In the genomic region with DNA sequence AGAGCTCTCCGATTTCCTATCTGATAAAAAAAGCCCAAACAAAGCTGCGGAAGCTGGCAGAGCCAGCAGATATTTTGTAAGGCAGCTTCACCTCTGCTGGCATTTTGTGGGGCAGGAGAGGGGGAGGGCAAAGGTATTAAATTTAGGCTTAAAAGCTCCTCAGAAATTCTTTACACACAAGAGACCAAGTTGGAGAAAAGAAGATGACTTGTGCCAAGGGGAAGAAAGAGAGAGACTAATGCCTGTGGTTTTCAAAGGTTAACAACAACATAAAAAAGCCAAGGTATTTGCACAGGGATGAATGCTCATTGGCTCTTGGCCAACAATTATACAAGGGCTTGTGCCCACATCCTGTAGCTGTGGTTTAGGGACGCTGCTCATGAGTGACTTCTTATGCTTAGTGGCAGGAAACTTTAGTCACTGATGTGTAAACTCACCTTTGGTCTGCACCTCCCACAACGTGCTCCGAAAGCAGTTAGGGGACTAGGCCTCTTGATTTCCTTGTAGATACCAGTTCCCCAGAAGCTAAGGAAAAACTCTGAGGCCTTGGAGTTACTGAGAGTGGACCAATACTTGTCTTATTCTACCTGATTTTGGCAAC, we compare ENCODE assay signal across 8 cellular contexts.
DNase-seq lines count a peak whose midpoint lies in the region; ATAC-seq and TF ChIP-seq lines count a peak whose summit lies in the region.

No MANE protein-coding gene starts in this region.

- no peak overlapping the region for H3K18ac ChIP-seq in IMR-90 (ENCODE audit: low read depth, low read length)

- CTCF ChIA-PET in IMR-90 (lab: Yijun Ruan, JAX): interaction anchor here (1.6 kb wide), 1 partner anchor 31 kb away, joined by 5 read pairs; no protein-coding TSS in a partner anchor

- ATAC-seq in GM21528 (IDR thresholded peaks at IDR 0.05; ENCODE audit: low FRiP score, unreplicated experiment): peak; percentile 100
- ATAC-seq in IMR-90 (ENCODE audit: low read depth): peak; percentile 24; the same call in 1 of the 2 replicates
- ATAC-seq in right lobe of liver: peak; percentile 59 to 96 (median 74)

- no peak overlapping the region for H4K91ac ChIP-seq in IMR-90 (ENCODE audit: insufficient read depth, low read depth, low read length)

- BruUV-seq in IMR-90 (replicated peaks; lab: Mats Ljungman, UMichigan): no TSS peak

- no peak overlapping the region for H2BK15ac ChIP-seq in IMR-90 (ENCODE audit: low read depth, low read length)

- no peaks in the 10 kb centered on the region for H4K20me1 ChIP-seq in IMR-90 (ENCODE audit: insufficient read depth, low read length)

- no peak overlapping the region for H3K4ac ChIP-seq in IMR-90 (ENCODE audit: low read depth, low read length)

- TF ChIP-seq POLR2A in IMR-90 (IDR thresholded peaks at IDR 0.05; ENCODE audit: low read depth, low read length): no peak
- no peak for TF ChIP-seq POLR2A in right lobe of liver (IDR thresholded peaks at IDR 0.05)

- dilution Hi-C loops in IMR-90 (cut with HindIII; ENCODE audit: low sequenced_read_pairs, unreplicated experiment): no loop called here

- no peak overlapping the region for H2BK20ac ChIP-seq in IMR-90 (ENCODE audit: low read depth, low read length)

- no peak overlapping the region for H4K8ac ChIP-seq in IMR-90 (ENCODE audit: low read depth in 2 of 2, low read length in 2 of 2)

- no peaks in the 10 kb centered on the region; the same call in 1 of the 2 replicates for H3K27me3 ChIP-seq in IMR-90 (ENCODE audit: control insufficient read depth, insufficient read depth, low read length)
- no peaks in the 10 kb centered on the region for H3K27me3 ChIP-seq in right lobe of liver

- H3K4me1 ChIP-seq in IMR-90 (ENCODE audit: control insufficient read depth, insufficient read depth, low read length) (peaks cover 1% of the 10 kb centered on the region; the same call in 1 of the 2 replicates), right lobe of liver (no peaks in the 10 kb centered on the region)

- no peak overlapping the region for H2AK9ac ChIP-seq in IMR-90 (replicated peaks; ENCODE audit: low read depth, low read length, poor library complexity)

- DNase-seq in DMS153 treated with DMSO at 0.1 percent for 48 hours (lab: John Stamatoyannopoulos, UW; ENCODE audit: unreplicated experiment): peak; percentile 92
- DNase-seq in IMR-90: peak; percentile 72
- peak; percentile 74 for DNase-seq in RKO (ENCODE audit: low spot score)
- DNase-seq in activated T-helper 9 cell treated with anti-CD3 and anti-CD28 coated beads, Interleukin-2, amount 50 U/mL, for 16 hours (ENCODE audit: low read depth): peak; percentile 50
- peak in 2 of 3 donors; percentile 24 to 53 for DNase-seq in right lobe of liver
- peak; percentile 34 to 83 for DNase-seq in stimulated activated CD8-positive, alpha-beta memory T cell treated with anti-CD3 and anti-CD28 coated beads, Interleukin-7, amount 100 ng/mL, for 48 hours (ENCODE audit: extremely low read depth in 1 of 2, low read depth in 1 of 2)
- no peak for DNase-seq in GOT3 (lab: John Stamatoyannopoulos, UW)

- no peak overlapping the region for H4K5ac ChIP-seq in IMR-90 (ENCODE audit: low read depth, low read length)

- H3K79me1 ChIP-seq in IMR-90 (ENCODE audit: low read depth in 1 of 2, low read length in 2 of 2): no peaks in the 10 kb centered on the region

- H3K27ac ChIP-seq in IMR-90 (ENCODE audit: insufficient read depth, low read length): no peak overlapping the region
- no peak overlapping the region for H3K27ac ChIP-seq in right lobe of liver

- intact Hi-C loops in IMR-90 (cut with micrococcal nuclease): no loop called here
- intact Hi-C loops in right lobe of liver (cut with DNase I): no loop called here

- no peak overlapping the region for H2BK120ac ChIP-seq in IMR-90 (ENCODE audit: low read depth, low read length)

- H3K14ac ChIP-seq in IMR-90 (replicated peaks; ENCODE audit: low read depth, low read length): no peak overlapping the region

- POLR2A ChIA-PET in IMR-90 (lab: Charles Lee; ENCODE audit: unreplicated experiment): interaction anchor here (0.6 kb wide), 1 partner anchor 1212 kb away, joined by 4 read pairs; no protein-coding TSS in a partner anchor

- no peaks in the 10 kb centered on the region for H3K36me3 ChIP-seq in IMR-90 (ENCODE audit: control insufficient read depth, insufficient read depth, low read length)
- peaks cover 0 to 3% (median 0%) of the 10 kb centered on the region in 4 donors for H3K36me3 ChIP-seq in right lobe of liver

- H3K9ac ChIP-seq in IMR-90 (ENCODE audit: low read depth, low read length): no peak overlapping the region

- no peak overlapping the region for H3K4me2 ChIP-seq in IMR-90 (ENCODE audit: low read depth, low read length)

- H2AFZ ChIP-seq in IMR-90 (replicated peaks; ENCODE audit: low read length, poor library complexity): no peak overlapping the region

- TF ChIP-seq CTCF in IMR-90 (conservative IDR thresholded peaks at IDR 0.05; ENCODE audit: low read depth, low read length): no peak
- no peak for TF ChIP-seq CTCF in right lobe of liver (IDR thresholded peaks at IDR 0.05)

- H3K4me3 ChIP-seq in IMR-90 (ENCODE audit: insufficient read depth, low read depth, low read length) (no peak overlapping the region), right lobe of liver (no peak overlapping the region)

- H2BK5ac ChIP-seq in IMR-90 (ENCODE audit: low read depth, low read length, poor library complexity, severe bottlenecking): no peak overlapping the region

- in situ Hi-C loops in IMR-90 (cut with MboI; ENCODE audit: low sequenced_read_pairs): no loop called here

- WGBS in IMR-90 (ENCODE audit: extremely low coverage in 2 of 2, insufficient read length in 1 of 2), 2 experiments: 0% methylated on average over 1 of the region's 5 CpGs; no CpG with 5 or more reads in 1 of the 2 experiments
- WGBS in right lobe of liver (ENCODE audit: insufficient coverage, low coverage, low lambda C conversion rate, missing lambda C conversion rate): 33% methylated on average over 5 of the region's 5 CpGs

- no peaks in the 10 kb centered on the region for H3K9me1 ChIP-seq in IMR-90 (ENCODE audit: insufficient read depth, low read length)

- TF ChIP-seq RAD21 in IMR-90 (IDR thresholded peaks at IDR 0.05; ENCODE audit: low read length): no peak

- no peak overlapping the region for H2AK5ac ChIP-seq in IMR-90 (ENCODE audit: low read depth, low read length)

- H3K56ac ChIP-seq in IMR-90 (ENCODE audit: extremely low read depth, insufficient read depth, low read length): no peak overlapping the region

- H3K23ac ChIP-seq in IMR-90 (ENCODE audit: low read depth, low read length): no peak overlapping the region

- no peaks in the 10 kb centered on the region for H3K9me3 ChIP-seq in IMR-90 (ENCODE audit: control insufficient read depth, insufficient read depth, low read length)
- no peaks in the 10 kb centered on the region for H3K9me3 ChIP-seq in right lobe of liver

TF ChIP-seq in IMR-90, 13 proteins besides CTCF, POLR2A, EP300 and RAD21:
- TF ChIP-seq MXI1 (IDR thresholded peaks at IDR 0.05; ENCODE audit: borderline replicate concordance, low read depth, low read length) (no peak), NFE2L2 (IDR thresholded peaks at IDR 0.05; ENCODE audit: low read depth, low read length) (no peak), SMC3 (IDR thresholded peaks at IDR 0.05; ENCODE audit: low read depth, low read length) (no peak), CEBPB (IDR thresholded peaks at IDR 0.05; ENCODE audit: low read depth, low read length) (no peak), MAFK (IDR thresholded peaks at IDR 0.05; ENCODE audit: low read depth, low read length) (no peak), MAZ (IDR thresholded peaks at IDR 0.05; ENCODE audit: borderline replicate concordance, low read depth, low read length) (no peak), FOS (IDR thresholded peaks at IDR 0.05; ENCODE audit: low read depth, low read length) (no peak), CHD1 (IDR thresholded peaks at IDR 0.05; ENCODE audit: low read depth, low read length) (no peak), BHLHE40 (IDR thresholded peaks at IDR 0.05; ENCODE audit: low read depth, low read length) (no peak), RFX5 (IDR thresholded peaks at IDR 0.05; ENCODE audit: low read depth, low read length) (no peak), RCOR1 (IDR thresholded peaks at IDR 0.05; ENCODE audit: insufficient replicate concordance, low read length) (no peak)
- TF ChIP-seq, protein P1, sequence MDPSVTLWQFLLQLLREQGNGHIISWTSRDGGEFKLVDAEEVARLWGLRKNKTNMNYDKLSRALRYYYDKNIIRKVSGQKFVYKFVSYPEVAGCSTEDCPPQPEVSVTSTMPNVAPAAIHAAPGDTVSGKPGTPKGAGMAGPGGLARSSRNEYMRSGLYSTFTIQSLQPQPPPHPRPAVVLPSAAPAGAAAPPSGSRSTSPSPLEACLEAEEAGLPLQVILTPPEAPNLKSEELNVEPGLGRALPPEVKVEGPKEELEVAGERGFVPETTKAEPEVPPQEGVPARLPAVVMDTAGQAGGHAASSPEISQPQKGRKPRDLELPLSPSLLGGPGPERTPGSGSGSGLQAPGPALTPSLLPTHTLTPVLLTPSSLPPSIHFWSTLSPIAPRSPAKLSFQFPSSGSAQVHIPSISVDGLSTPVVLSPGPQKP (IDR thresholded peaks at IDR 0.05; ENCODE audit: borderline replicate concordance, low read depth, low read length): no peak
- TF ChIP-seq, protein P2, sequence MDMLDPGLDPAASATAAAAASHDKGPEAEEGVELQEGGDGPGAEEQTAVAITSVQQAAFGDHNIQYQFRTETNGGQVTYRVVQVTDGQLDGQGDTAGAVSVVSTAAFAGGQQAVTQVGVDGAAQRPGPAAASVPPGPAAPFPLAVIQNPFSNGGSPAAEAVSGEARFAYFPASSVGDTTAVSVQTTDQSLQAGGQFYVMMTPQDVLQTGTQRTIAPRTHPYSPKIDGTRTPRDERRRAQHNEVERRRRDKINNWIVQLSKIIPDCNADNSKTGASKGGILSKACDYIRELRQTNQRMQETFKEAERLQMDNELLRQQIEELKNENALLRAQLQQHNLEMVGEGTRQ (IDR thresholded peaks at IDR 0.05; ENCODE audit: low read depth, low read length): no peak

Comparison
In these comparisons a context has a peak if more than half of its experiments do, and no peak if none do; other contexts are left out.
1. ATAC-seq: peak in every context shown above with its lines; median percentile 100 in GM21528; 74 in right lobe of liver; 24 in IMR-90.